8 cellular contexts compared by ENCODE assay signal in genomic region chr3:194137314-194138097, GRCh38. TPM values are rescaled to one million over a fixed set of nuclear protein-coding genes. Genes with fewer than 3 reads are reported as not detected.
DNase-seq lines count a peak whose midpoint lies in the region; ATAC-seq and TF ChIP-seq lines count a peak whose summit lies in the region.

No MANE protein-coding gene starts in this region.

- no peaks in the 10 kb centered on the region for H3K79me2 ChIP-seq in OCI-LY3 (ENCODE audit: low read length)

- peaks cover 10% of the 10 kb centered on the region for H3K36me3 Mint-ChIP-seq in osteocyte (ENCODE audit: unreplicated experiment)

- peaks cover 2% of the 10 kb centered on the region for H3K27me3 Mint-ChIP-seq in osteocyte (ENCODE audit: unreplicated experiment)

- peak; percentile 78 for DNase-seq in activated effector memory CD4-positive, alpha-beta T cell treated with anti-CD3 and anti-CD28 coated beads, Interleukin-2, amount 50 U/mL, for 16 hours
- DNase-seq in germinal center (ENCODE audit: low spot score) = peak; percentile 77
- DNase-seq in osteocyte (ENCODE audit: extremely low spot score, unreplicated experiment) = no peak
- DNase-seq in G401 (ENCODE audit: low spot score) = no peak

- peaks cover 40% of the 10 kb centered on the region for H3K27me3 ChIP-seq in OCI-LY3 (ENCODE audit: low read depth, low read length)

- H3K27ac ChIP-seq in C4-2B (peak overlapping the region; percentile 99), OCI-LY3 (ENCODE audit: low read length) (no peak overlapping the region; the same call in 1 of the 2 replicates)

- peak overlapping the region; percentile 90 for H3K27ac Mint-ChIP-seq in osteocyte (ENCODE audit: unreplicated experiment)

- H3K4me1 Mint-ChIP-seq in osteocyte (ENCODE audit: unreplicated experiment) = peaks cover 56% of the 10 kb centered on the region

- peak overlapping the region; percentile 52 for H3K9ac ChIP-seq in OCI-LY3 (ENCODE audit: low read length)

- peaks cover 41% of the 10 kb centered on the region for H3K4me1 ChIP-seq in OCI-LY3 (ENCODE audit: low read length)

- H3K9me3 ChIP-seq in OCI-LY3 (ENCODE audit: insufficient read depth, low read length) = no peaks in the 10 kb centered on the region

- peak overlapping the region; percentile 77 for H3K4me3 ChIP-seq in OCI-LY3 (ENCODE audit: low read length)

- peak; percentile 30 for ATAC-seq in GM18870 (IDR thresholded peaks at IDR 0.05; ENCODE audit: unreplicated experiment)
- ATAC-seq in HG03196 (IDR thresholded peaks at IDR 0.05; ENCODE audit: unreplicated experiment) = peak; percentile 33

- H3K36me3 ChIP-seq in OCI-LY3 (replicated peaks; ENCODE audit: low read depth, low read length) = no peaks in the 10 kb centered on the region

- in situ Hi-C loops in G401 (cut with HindIII; ENCODE audit: low sequenced_read_pairs) = loop anchor here (10.0 kb wide), 1 partner anchor 153 kb away; no protein-coding TSS in a partner anchor

- no peaks in the 10 kb centered on the region for H3K9me3 Mint-ChIP-seq in osteocyte (ENCODE audit: unreplicated experiment)

- peak; percentile 90 for TF ChIP-seq CTCF in C4-2B (conservative IDR thresholded peaks at IDR 0.05)
- peak; percentile 53 for TF ChIP-seq CTCF in OCI-LY3 (IDR thresholded peaks at IDR 0.05; ENCODE audit: low read depth, low read length)
- peak; percentile 55 for TF ChIP-seq CTCF in osteocyte (IDR thresholded peaks at IDR 0.05)

- peak overlapping the region; percentile 97 for H3K4me3 Mint-ChIP-seq in osteocyte (ENCODE audit: unreplicated experiment)

- H2AFZ ChIP-seq in OCI-LY3 (ENCODE audit: low read depth, low read length) = peak overlapping the region; percentile 59; the same call in 1 of the 2 replicates

- H3K4me2 ChIP-seq in OCI-LY3 (ENCODE audit: low read length) = peak overlapping the region; percentile 97

- no peaks in the 10 kb centered on the region for H4K20me1 ChIP-seq in OCI-LY3 (ENCODE audit: insufficient read depth, low read length)

RNA-seq across cellular contexts. Expression of gene HES1, which starts 1.6 kb away (rescaled TPM):
- total RNA-seq in osteocyte = 41.0 and 51.6 TPM in 2 replicates
- total RNA-seq in G401 (2014; rRNA removed; shearing (Covaris generic)) = 3.3 and 6.6 TPM in 2 replicates

Comparison
In these comparisons a context has a peak if more than half of its experiments do, and no peak if none do; other contexts are left out.
1. DNase-seq: peak in activated effector memory CD4-positive, alpha-beta T cell treated with anti-CD3 and anti-CD28 coated beads, Interleukin-2, amount 50 U/mL, for 16 hours (single experiment) and germinal center (single experiment); none in osteocyte (single experiment) and G401 (single experiment).
2. Peak in every context shown above with its lines, with median percentiles within 50 percentile points of each other: CTCF ChIP-seq.